8 cellular contexts compared by ENCODE assay signal in genomic region chr7:155371884-155372781, GRCh38.
DNase-seq lines count a peak whose midpoint lies in the region; ATAC-seq and TF ChIP-seq lines count a peak whose summit lies in the region.

No MANE protein-coding gene starts in this region.

- peak in 1 of 2 donors; percentile 35 for TF ChIP-seq CTCF in right atrium auricular region (IDR thresholded peaks at IDR 0.05)
- peak; percentile 45 for TF ChIP-seq CTCF in PC-3 (conservative IDR thresholded peaks at IDR 0.05; ENCODE audit: low read depth, low read length)

- H3K79me2 ChIP-seq in PC-3 (ENCODE audit: low read length), result no peaks in the 10 kb centered on the region

- H3K9me3 ChIP-seq in right atrium auricular region (no peaks in the 10 kb centered on the region), PC-3 (ENCODE audit: low read length) (no peaks in the 10 kb centered on the region), iPS DF 6.9 (ENCODE audit: control insufficient read depth, insufficient read depth, low read length) (no peaks in the 10 kb centered on the region; the same call in 1 of the 2 replicates), aorta (ENCODE audit: control insufficient read depth, low read length) (no peaks in the 10 kb centered on the region)

- H3F3A ChIP-seq in PC-3 (ENCODE audit: low read length, unreplicated experiment), result no peaks in the 10 kb centered on the region

- intact Hi-C loops in Right ventricle myocardium inferior (cut with DNase I), result no loop called here
- intact Hi-C loops in PC-3 (cut with micrococcal nuclease), result no loop called here
- intact Hi-C loops in aorta (cut with DNase I), result no loop called here

- H3K9me2 ChIP-seq in PC-3 (replicated peaks; ENCODE audit: low read length), result no peaks in the 10 kb centered on the region

- no peak overlapping the region for H2AFZ ChIP-seq in PC-3 (ENCODE audit: low read length)

- H3K4me1 ChIP-seq in right atrium auricular region (peaks cover 0 to 44% of the 10 kb centered on the region in 2 donors), PC-3 (ENCODE audit: insufficient read depth, low read length) (no peaks in the 10 kb centered on the region), iPS DF 6.9 (ENCODE audit: control insufficient read depth, insufficient read depth, low read length) (peaks cover 7% of the 10 kb centered on the region), aorta (ENCODE audit: control insufficient read depth in 1 of 2, insufficient read depth in 2 of 2, low read length in 2 of 2) (no peaks in the 10 kb centered on the region)

- DNase-seq in Right ventricle myocardium inferior (ENCODE audit: missing footprints) (peak; percentile 67), right atrium auricular region (ENCODE audit: low spot score) (no peak), PC-3 (no peak), iPS DF 6.9 (ENCODE audit: low read depth, low spot score) (no peak), aorta (peak; percentile 39 to 71), amygdala (lab: John Stamatoyannopoulos, UW) (no peak)
- DNase-seq in stimulated activated CD4-positive, alpha-beta T cell treated with anti-CD3 and anti-CD28 coated beads, Interleukin-2, amount 100 ng/mL, for 48 hours, result no peak
- no peak for DNase-seq in stimulated activated naive CD4-positive, alpha-beta T cell treated with Interleukin-2 at 50 U/mL for 16 hours (lab: John Stamatoyannopoulos, UW)

- no peak for ATAC-seq in Right ventricle myocardium inferior
- no peak for ATAC-seq in PC-3
- no peak for ATAC-seq in aorta (ENCODE audit: low FRiP score)

- H3K9ac ChIP-seq in PC-3 (ENCODE audit: low read length), result no peak overlapping the region

- no CpG with 5 or more reads among the region's 82 CpGs for WGBS in iPS DF 6.9 (ENCODE audit: insufficient coverage, insufficient read length)
- 2 to 3% methylated on average over 74 to 82 of the region's 82 CpGs for WGBS in aorta, 2 donors

- POLR2A ChIA-PET in PC-3 (lab: Charles Lee; ENCODE audit: unreplicated experiment), result no interaction called here

- H3K4me3 ChIP-seq in right atrium auricular region (peak overlapping the region in 1 of 2 donors; percentile 38), PC-3 (ENCODE audit: low read length) (no peak overlapping the region), iPS DF 6.9 (ENCODE audit: low read length) (peak overlapping the region; percentile 6; the same call in 1 of the 2 replicates), aorta (ENCODE audit: low read length in 2 of 2) (no peak overlapping the region)

- no peaks in the 10 kb centered on the region for H4K20me1 ChIP-seq in PC-3 (ENCODE audit: low read length)

- no TSS peak for BruUV-seq in PC-3 (replicated peaks; lab: Mats Ljungman, UMichigan)

- CTCF ChIA-PET in PC-3 (lab: Charles Lee), result no interaction called here

- H3K4me2 ChIP-seq in PC-3 (ENCODE audit: low read length), result no peak overlapping the region

- no peaks in the 10 kb centered on the region for H3K36me3 ChIP-seq in right atrium auricular region
- H3K36me3 ChIP-seq in PC-3 (ENCODE audit: low read depth, low read length), result no peaks in the 10 kb centered on the region
- no peaks in the 10 kb centered on the region for H3K36me3 ChIP-seq in iPS DF 6.9 (ENCODE audit: control insufficient read depth, insufficient read depth, low read length)
- no peaks in the 10 kb centered on the region for H3K36me3 ChIP-seq in aorta (ENCODE audit: control insufficient read depth in 1 of 2, insufficient read depth in 2 of 2, low read length in 1 of 2)

- H3K27me3 ChIP-seq in right atrium auricular region (peaks cover 34 to 68% of the 10 kb centered on the region in 2 donors), PC-3 (ENCODE audit: low read length) (peaks cover 27% of the 10 kb centered on the region), iPS DF 6.9 (ENCODE audit: control insufficient read depth, insufficient read depth, low read length) (peaks cover 82% of the 10 kb centered on the region), aorta (ENCODE audit: control insufficient read depth in 1 of 2, insufficient read depth in 2 of 2, low read length in 1 of 2) (peaks cover 0 to 2% of the 10 kb centered on the region in 2 donors)

- no peak overlapping the region for H3K27ac ChIP-seq in right atrium auricular region
- H3K27ac ChIP-seq in PC-3 (ENCODE audit: low read length), result no peak overlapping the region
- no peak overlapping the region for H3K27ac ChIP-seq in iPS DF 6.9 (ENCODE audit: low read length)
- no peak overlapping the region for H3K27ac ChIP-seq in aorta (ENCODE audit: low read depth in 1 of 2, low read length in 2 of 2)

Comparison
In these comparisons a context has a peak if more than half of its experiments do, and no peak if none do; other contexts are left out.
1. DNase-seq: peak in Right ventricle myocardium inferior (single experiment) and aorta (2 of 2); none in right atrium auricular region (single experiment), PC-3 (single experiment), iPS DF 6.9 (single experiment), amygdala (0 of 56), stimulated activated CD4-positive, alpha-beta T cell treated with anti-CD3 and anti-CD28 coated beads, Interleukin-2, amount 100 ng/mL, for 48 hours (0 of 2) and stimulated activated naive CD4-positive, alpha-beta T cell treated with Interleukin-2 at 50 U/mL for 16 hours (single experiment).